Comparison of ENCODE assay signal across 16 cellular contexts in genomic region chr6:100462396-100462795, GRCh38. TPM values are rescaled to one million over a fixed set of nuclear protein-coding genes. Genes with fewer than 3 reads are reported as not detected.
DNase-seq lines count a peak whose midpoint lies in the region; ATAC-seq and TF ChIP-seq lines count a peak whose summit lies in the region.
"Had no signal": no experiment of that assay in that cellular context is flagged by ENCODE, and none has a peak within 500 bp of the region (broad histone marks: within the 10 kb centered on the region; RNA-seq: fewer than 3 reads in every experiment).

No MANE protein-coding gene starts in this region.

- POLR2A ChIA-PET in activated CD4-positive, alpha-beta T cell treated with anti-CD3 and anti-CD28 coated beads, Interleukin-2, amount 10 ng/mL, durations not matched to agents 7 days and 5 days (lab: Charles Lee), result no interaction called here

- H3K4me3 Mint-ChIP-seq in activated CD4-positive, alpha-beta T cell treated with anti-CD3 and anti-CD28 coated beads, Interleukin-2, amount 10 ng/mL, durations not matched to agents 7 days and 5 days, result peak overlapping the region; percentile 34
- no peak overlapping the region for H3K4me3 Mint-ChIP-seq in activated CD4-positive, alpha-beta T cell treated with anti-CD3 and anti-CD28 coated beads, Interleukin-2, amount 10 ng/mL, durations not matched to agents 24 days and 14 days
- peak overlapping the region; percentile 81 for H3K4me3 Mint-ChIP-seq in type B pancreatic cell
- H3K4me3 Mint-ChIP-seq in T-helper 2 cell treated with Interferon-gamma antibody and Interleukin-4, amounts not matched to agents 5 μg/mL and 100 μg/mL, for 36 hours, result no peak overlapping the region
- H3K4me3 Mint-ChIP-seq: activated CD4-positive, alpha-beta memory T cell treated with anti-CD3 and anti-CD28 coated beads for 36 hours; activated naive CD8-positive, alpha-beta T cell treated with anti-CD3 and anti-CD28 coated beads, Interleukin-2, amount 50 U/mL, for 24 hours had no signal

- H3K36me3 ChIP-seq in SJCRH30 (no peaks in the 10 kb centered on the region), ascending aorta (no peaks in the 10 kb centered on the region)

- TF ChIP-seq CTCF in type B pancreatic cell (conservative IDR thresholded peaks at IDR 0.05) (no peak), ascending aorta (IDR thresholded peaks at IDR 0.05) (no peak)

- peak overlapping the region; percentile 63 for H3K4me3 ChIP-seq in SJCRH30
- H3K4me3 ChIP-seq in ascending aorta, result no peak overlapping the region

- H3K4me1 ChIP-seq in SJCRH30, result peaks cover 6% of the 10 kb centered on the region; the same call in 1 of the 2 replicates
- H3K4me1 ChIP-seq in ascending aorta, result peaks cover 0 to 8% of the 10 kb centered on the region in 2 donors

- peaks cover 90% of the 10 kb centered on the region for H3K27me3 Mint-ChIP-seq in activated CD4-positive, alpha-beta T cell treated with anti-CD3 and anti-CD28 coated beads, Interleukin-2, amount 10 ng/mL, durations not matched to agents 7 days and 5 days
- peaks cover 87% of the 10 kb centered on the region for H3K27me3 Mint-ChIP-seq in activated CD4-positive, alpha-beta T cell treated with anti-CD3 and anti-CD28 coated beads, Interleukin-2, amount 10 ng/mL, durations not matched to agents 24 days and 14 days
- H3K27me3 Mint-ChIP-seq in type B pancreatic cell, result peaks cover 30% of the 10 kb centered on the region
- peaks cover 91% of the 10 kb centered on the region for H3K27me3 Mint-ChIP-seq in T-helper 2 cell treated with Interferon-gamma antibody and Interleukin-4, amounts not matched to agents 5 μg/mL and 100 μg/mL, for 36 hours (ENCODE audit: low read depth)

- no peak for ATAC-seq in SK-N-SH treated with all-trans-retinoic acid at 6 μM for 48 hours
- ATAC-seq: activated naive CD8-positive, alpha-beta T cell treated with anti-CD3 and anti-CD28 coated beads, Interleukin-2, amount 50 U/mL, for 24 hours; stimulated activated naive CD8-positive, alpha-beta T cell treated with anti-CD3 and anti-CD28 coated beads, Interleukin-15, Interleukin-2, amounts not matched to agents 100 U/mL and 50 U/mL, for 24 hours had no signal

- DNase-seq in activated CD4-positive, alpha-beta T cell treated with anti-CD3 and anti-CD28 coated beads, Interleukin-2, amount 10 ng/mL, durations not matched to agents 7 days and 5 days, result no peak
- no peak for DNase-seq in activated CD4-positive, alpha-beta T cell treated with anti-CD3 and anti-CD28 coated beads, Interleukin-2, amount 10 ng/mL, durations not matched to agents 24 days and 14 days
- no peak for DNase-seq in SJCRH30
- DNase-seq in myocyte (ENCODE audit: low read depth), result peak; percentile 22
- no peak for DNase-seq in type B pancreatic cell (ENCODE audit: extremely low spot score, unreplicated experiment)
- no peak for DNase-seq in ascending aorta (ENCODE audit: low spot score in 2 of 2)
- DNase-seq in T-helper 2 cell treated with Interferon-gamma antibody and Interleukin-4, amounts not matched to agents 5 μg/mL and 100 μg/mL, for 36 hours (ENCODE audit: low spot score), result no peak
- DNase-seq: activated CD4-positive, alpha-beta memory T cell treated with anti-CD3 and anti-CD28 coated beads for 36 hours; activated naive CD8-positive, alpha-beta T cell treated with anti-CD3 and anti-CD28 coated beads, Interleukin-2, amount 50 U/mL, for 24 hours; hippocampal formation; NCI-H1417 treated with DMSO at 0.1 percent for 48 hours; SIG-M5; stimulated activated naive CD8-positive, alpha-beta T cell treated with anti-CD3 and anti-CD28 coated beads, Interleukin-15, Interleukin-2, amounts not matched to agents 100 U/mL and 50 U/mL, for 24 hours had no signal

- H3K4me1 Mint-ChIP-seq in activated CD4-positive, alpha-beta T cell treated with anti-CD3 and anti-CD28 coated beads, Interleukin-2, amount 10 ng/mL, durations not matched to agents 7 days and 5 days, result peaks cover 17% of the 10 kb centered on the region
- H3K4me1 Mint-ChIP-seq in activated CD4-positive, alpha-beta T cell treated with anti-CD3 and anti-CD28 coated beads, Interleukin-2, amount 10 ng/mL, durations not matched to agents 24 days and 14 days, result peaks cover 17% of the 10 kb centered on the region
- peaks cover 9% of the 10 kb centered on the region for H3K4me1 Mint-ChIP-seq in type B pancreatic cell (ENCODE audit: unreplicated experiment)
- peaks cover 20% of the 10 kb centered on the region for H3K4me1 Mint-ChIP-seq in T-helper 2 cell treated with Interferon-gamma antibody and Interleukin-4, amounts not matched to agents 5 μg/mL and 100 μg/mL, for 36 hours (ENCODE audit: low read depth)

- H3K27ac ChIP-seq in SJCRH30, result peak overlapping the region; percentile 86; the same call in 1 of the 2 replicates
- H3K27ac ChIP-seq in ascending aorta, result no peak overlapping the region

- CTCF ChIA-PET in activated CD4-positive, alpha-beta T cell treated with anti-CD3 and anti-CD28 coated beads, Interleukin-2, amount 10 ng/mL, durations not matched to agents 7 days and 5 days (lab: Charles Lee), result interaction anchor here (1.1 kb wide), 1 partner anchor 10 kb away, joined by 3 read pairs; no protein-coding TSS in a partner anchor

- H3K27ac Mint-ChIP-seq in activated CD4-positive, alpha-beta T cell treated with anti-CD3 and anti-CD28 coated beads, Interleukin-2, amount 10 ng/mL, durations not matched to agents 7 days and 5 days, result no peak overlapping the region
- no peak overlapping the region for H3K27ac Mint-ChIP-seq in activated CD4-positive, alpha-beta T cell treated with anti-CD3 and anti-CD28 coated beads, Interleukin-2, amount 10 ng/mL, durations not matched to agents 24 days and 14 days
- H3K27ac Mint-ChIP-seq in type B pancreatic cell, result peak overlapping the region; percentile 31
- no peak overlapping the region for H3K27ac Mint-ChIP-seq in T-helper 2 cell treated with Interferon-gamma antibody and Interleukin-4, amounts not matched to agents 5 μg/mL and 100 μg/mL, for 36 hours
- H3K27ac Mint-ChIP-seq: activated CD4-positive, alpha-beta memory T cell treated with anti-CD3 and anti-CD28 coated beads for 36 hours; activated naive CD8-positive, alpha-beta T cell treated with anti-CD3 and anti-CD28 coated beads, Interleukin-2, amount 50 U/mL, for 24 hours had no signal

- peaks cover 13% of the 10 kb centered on the region for H3K36me3 Mint-ChIP-seq in activated CD4-positive, alpha-beta T cell treated with anti-CD3 and anti-CD28 coated beads, Interleukin-2, amount 10 ng/mL, durations not matched to agents 7 days and 5 days (ENCODE audit: low read depth)
- H3K36me3 Mint-ChIP-seq in activated CD4-positive, alpha-beta T cell treated with anti-CD3 and anti-CD28 coated beads, Interleukin-2, amount 10 ng/mL, durations not matched to agents 24 days and 14 days (ENCODE audit: low read depth), result peaks cover 14% of the 10 kb centered on the region
- H3K36me3 Mint-ChIP-seq in type B pancreatic cell, result no peaks in the 10 kb centered on the region
- H3K36me3 Mint-ChIP-seq in T-helper 2 cell treated with Interferon-gamma antibody and Interleukin-4, amounts not matched to agents 5 μg/mL and 100 μg/mL, for 36 hours (ENCODE audit: low read depth), result peaks cover 8% of the 10 kb centered on the region

- H3K9me3 ChIP-seq in SJCRH30 (replicated peaks) (no peaks in the 10 kb centered on the region), ascending aorta (no peaks in the 10 kb centered on the region)

- H3K27me3 ChIP-seq in SJCRH30 (no peaks in the 10 kb centered on the region), ascending aorta (peaks cover 77% of the 10 kb centered on the region)

- intact Hi-C loops in activated CD4-positive, alpha-beta T cell treated with anti-CD3 and anti-CD28 coated beads, Interleukin-2, amount 10 ng/mL, durations not matched to agents 24 days and 14 days (cut with micrococcal nuclease), result loop anchor here (2.0 to 5.0 kb wide), 2 partner anchors 852 to 1630 kb away; partner anchors contain the start of gene POU3F2
- intact Hi-C loops in ascending aorta (cut with DNase I), result loop anchor here (5.0 to 10.0 kb wide), 3 partner anchors 45 to 1630 kb away; partner anchors contain the start of gene POU3F2

- H3K9me3 Mint-ChIP-seq in activated CD4-positive, alpha-beta T cell treated with anti-CD3 and anti-CD28 coated beads, Interleukin-2, amount 10 ng/mL, durations not matched to agents 7 days and 5 days, result peaks cover 6% of the 10 kb centered on the region
- H3K9me3 Mint-ChIP-seq in activated CD4-positive, alpha-beta T cell treated with anti-CD3 and anti-CD28 coated beads, Interleukin-2, amount 10 ng/mL, durations not matched to agents 24 days and 14 days, result peaks cover 24% of the 10 kb centered on the region
- no peaks in the 10 kb centered on the region for H3K9me3 Mint-ChIP-seq in type B pancreatic cell
- peaks cover 27% of the 10 kb centered on the region for H3K9me3 Mint-ChIP-seq in T-helper 2 cell treated with Interferon-gamma antibody and Interleukin-4, amounts not matched to agents 5 μg/mL and 100 μg/mL, for 36 hours
- H3K9me3 Mint-ChIP-seq: activated CD4-positive, alpha-beta memory T cell treated with anti-CD3 and anti-CD28 coated beads for 36 hours had no signal

TF ChIP-seq in SK-N-SH treated with all-trans-retinoic acid at 6 μM for 48 hours, 23 proteins besides CTCF, POLR2A, EP300 and RAD21 (continues in another document):
- TF ChIP-seq ZNF8 (CRISPR knock-in tag; IDR thresholded peaks at IDR 0.05), result no peak
- TF ChIP-seq POU6F1 (CRISPR knock-in tag; IDR thresholded peaks at IDR 0.05; ENCODE audit: borderline replicate concordance, low read depth), result no peak

RNA-seq across cellular contexts. Expression of gene SIM1, which starts 2.3 kb away (rescaled TPM):
- not detected for total RNA-seq in activated CD4-positive, alpha-beta T cell treated with anti-CD3 and anti-CD28 coated beads, Interleukin-2, amount 10 ng/mL, durations not matched to agents 7 days and 5 days
- total RNA-seq in activated CD4-positive, alpha-beta T cell treated with anti-CD3 and anti-CD28 coated beads, Interleukin-2, amount 10 ng/mL, durations not matched to agents 24 days and 14 days, result not detected in 2 replicates
- 0.99 and 1.2 TPM in 2 replicates for total RNA-seq in SJCRH30 (2014; rRNA removed; shearing (Covaris generic))
- total RNA-seq in myocyte (29.7 and 39.7 TPM in 2 replicates), type B pancreatic cell (ENCODE audit: low replicate concordance) (6.3 and 7.1 TPM in 2 replicates), ascending aorta (not detected)
- polyA plus RNA-seq in myocyte (2012), result 2.8 TPM
- total RNA-seq: activated CD4-positive, alpha-beta memory T cell treated with anti-CD3 and anti-CD28 coated beads for 36 hours; OCI-LY7 had no signal
- polyA plus RNA-seq: urinary bladder had no signal

Comparison
In these comparisons a context has a peak if more than half of its experiments do, and no peak if none do; other contexts are left out.
1. H3K4me3 Mint-ChIP-seq: peak in activated CD4-positive, alpha-beta T cell treated with anti-CD3 and anti-CD28 coated beads, Interleukin-2, amount 10 ng/mL, durations not matched to agents 7 days and 5 days (single experiment) and type B pancreatic cell (single experiment); none in activated CD4-positive, alpha-beta T cell treated with anti-CD3 and anti-CD28 coated beads, Interleukin-2, amount 10 ng/mL, durations not matched to agents 24 days and 14 days (single experiment) and T-helper 2 cell treated with Interferon-gamma antibody and Interleukin-4, amounts not matched to agents 5 μg/mL and 100 μg/mL, for 36 hours (single experiment).